Comparison of ENCODE assay signal across 2 cellular contexts in the genomic region with DNA sequence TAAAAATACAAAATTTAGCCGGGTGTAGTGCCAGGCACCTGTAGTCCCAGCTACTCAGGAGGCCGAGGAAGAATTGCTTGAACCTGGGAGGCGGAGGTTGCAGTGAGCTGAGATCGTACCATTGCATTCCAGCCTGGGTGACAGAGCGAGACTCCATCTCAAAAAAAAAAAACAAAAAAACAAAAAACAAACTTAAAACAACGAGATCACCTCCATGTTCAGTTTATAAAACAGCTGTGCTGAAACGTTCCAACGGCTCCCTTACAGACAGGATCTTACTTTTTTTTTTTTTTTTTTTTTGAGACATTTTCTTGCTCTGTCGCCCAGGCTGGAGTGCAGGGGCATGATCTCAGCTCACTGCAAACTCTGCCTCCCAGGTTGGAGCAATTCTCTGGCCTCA. TPM values are rescaled to one million over a fixed set of nuclear protein-coding genes. Genes with fewer than 3 reads are reported as not detected.
"Had no signal": no experiment of that assay in that cellular context is flagged by ENCODE, and none has a peak within 500 bp of the region (broad histone marks: within the 10 kb centered on the region; RNA-seq: fewer than 3 reads in every experiment).

No MANE protein-coding gene starts in this region.

RNA-seq across cellular contexts. Expression of a gene that starts 22.1 kb away (rescaled TPM):
- total RNA-seq: H4 had no signal

RNA-seq across cellular contexts. Expression of a gene that starts 43.5 kb away (rescaled TPM):
- total RNA-seq: GM23248, H4 had no signal
